Comparison of ENCODE assay signal across 8 cellular contexts in the genomic region with DNA sequence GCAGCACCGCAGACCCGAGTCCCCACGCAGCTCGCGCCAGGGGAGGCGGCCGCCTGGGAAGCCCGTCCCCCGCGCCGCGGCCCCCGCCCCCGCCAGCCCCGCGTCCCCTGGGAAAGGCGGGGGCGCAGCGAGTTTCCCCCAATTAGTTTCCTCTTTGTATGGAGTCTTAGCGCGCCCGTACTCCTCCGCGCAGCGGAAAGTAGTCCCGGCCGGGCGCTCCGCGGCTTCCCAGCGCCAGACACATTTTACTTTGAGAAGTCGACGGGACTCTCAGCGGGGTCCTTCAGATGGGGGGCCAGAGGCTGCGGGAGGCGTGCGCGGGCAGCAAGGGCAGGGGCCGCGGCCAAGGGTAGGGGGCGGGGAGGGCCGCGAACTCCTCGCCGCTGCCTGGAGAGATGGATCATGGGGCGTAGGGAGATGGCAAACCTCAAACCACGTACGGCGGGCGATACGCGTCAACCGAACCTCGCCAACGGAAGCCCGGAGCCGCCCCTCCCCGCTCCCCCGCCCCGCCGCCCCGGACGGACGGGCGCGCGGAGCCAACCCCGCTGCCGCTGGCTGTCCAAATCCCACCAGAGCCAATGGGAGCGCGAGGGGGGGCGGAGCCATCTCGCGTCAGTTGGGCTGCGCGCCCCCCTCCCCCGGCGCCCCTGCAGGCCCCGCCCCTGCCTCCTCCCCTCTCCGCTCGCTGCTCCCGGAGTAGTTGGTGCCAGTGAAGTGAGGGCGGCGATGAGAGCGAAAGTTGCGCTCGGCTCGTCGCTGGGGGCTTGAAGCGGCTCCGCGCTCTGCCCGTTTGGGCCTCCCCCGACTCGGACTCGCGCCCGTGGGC. TPM values are rescaled to one million over a fixed set of nuclear protein-coding genes. Genes with fewer than 3 reads are reported as not detected.
DNase-seq lines count a peak whose midpoint lies in the region; ATAC-seq, FAIRE-seq and TF ChIP-seq lines count a peak whose summit lies in the region.

A gene (plus strand): TSS at position 706 of the 829 bp plus-strand sequence. CDS start 238 bp downstream, outside the sequence.

- H3K4me3 ChIP-seq in pancreas (peak within 1 kb of the TSS; percentile 74 to 93 (median 84)), thyroid gland (replicated peaks in 1 of 3) (peak within 1 kb of the TSS; percentile 86 to 98 (median 95))

- no peaks in the 10 kb centered on the region for H3K27me3 Mint-ChIP-seq in activated naive CD8-positive, alpha-beta T cell treated with anti-CD3 and anti-CD28 coated beads, Interleukin-2, amount 50 U/mL, for 24 hours

- FAIRE-seq in GM12892 (lab: Jason Lieb, UNC) (peak; percentile 91), pancreas (lab: Jason Lieb, UNC) (no peak)

- H3K27me3 ChIP-seq in pancreas (no peaks in the 10 kb centered on the region), thyroid gland (no peaks in the 10 kb centered on the region)

- ATAC-seq in HG02840 (IDR thresholded peaks at IDR 0.05; ENCODE audit: low FRiP score, unreplicated experiment) (peak; percentile 73), Right ventricle myocardium superior (ENCODE audit: poor library complexity) (peak; percentile 95), pancreas (peak; percentile 90 to 95 (median 92))
- peak; percentile 90 for ATAC-seq in activated naive CD8-positive, alpha-beta T cell treated with anti-CD3 and anti-CD28 coated beads, Interleukin-2, amount 50 U/mL, for 24 hours

- no peaks in the 10 kb centered on the region for H3K9me3 ChIP-seq in pancreas
- H3K9me3 ChIP-seq in thyroid gland: no peaks in the 10 kb centered on the region

- no peaks in the 10 kb centered on the region for H3K36me3 ChIP-seq in pancreas
- H3K36me3 ChIP-seq in thyroid gland: no peaks in the 10 kb centered on the region

- peaks cover 33% of the 10 kb centered on the region for H3K4me1 Mint-ChIP-seq in activated naive CD8-positive, alpha-beta T cell treated with anti-CD3 and anti-CD28 coated beads, Interleukin-2, amount 50 U/mL, for 24 hours

- intact Hi-C loops in Right ventricle myocardium superior (cut with DNase I) (loop anchor here (2.0 kb wide), 1 partner anchor 67 kb away; no protein-coding TSS in a partner anchor), pancreas (cut with DNase I) (no loop called here), thyroid gland (cut with DNase I) (no loop called here)

- H3K36me3 Mint-ChIP-seq in activated naive CD8-positive, alpha-beta T cell treated with anti-CD3 and anti-CD28 coated beads, Interleukin-2, amount 50 U/mL, for 24 hours (ENCODE audit: low read depth): peaks cover 6% of the 10 kb centered on the region

- H3K4me1 ChIP-seq in pancreas (peaks cover 10 to 18% (median 11%) of the 10 kb centered on the region in 3 donors), thyroid gland (peaks cover 13 to 14% of the 10 kb centered on the region in 2 donors)

- WGBS in pancreas, 2 donors: 0 to 1% methylated on average over 52 to 86 of the region's 98 CpGs
- 0 to 1% methylated on average over 15 to 16 of the region's 98 CpGs for WGBS in thyroid gland, 2 donors

- H3K9me3 Mint-ChIP-seq in activated naive CD8-positive, alpha-beta T cell treated with anti-CD3 and anti-CD28 coated beads, Interleukin-2, amount 50 U/mL, for 24 hours: no peaks in the 10 kb centered on the region

- DNase-seq in GM12892 (ENCODE audit: insufficient read length) (peak; percentile 93), NCI-H1436 (lab: John Stamatoyannopoulos, UW) (peak; percentile 95), SW480 (ENCODE audit: low spot score) (peak; percentile 98), Right ventricle myocardium superior (peak; percentile 99), pancreas (peak; percentile 98 to 99 (median 98)), thyroid gland (peak; percentile 98)
- peak; percentile 98 for DNase-seq in activated naive CD8-positive, alpha-beta T cell treated with anti-CD3 and anti-CD28 coated beads, Interleukin-2, amount 50 U/mL, for 24 hours

- no peak for TF ChIP-seq CTCF in pancreas (IDR thresholded peaks at IDR 0.05)
- no peak for TF ChIP-seq CTCF in thyroid gland (IDR thresholded peaks at IDR 0.05)

- peak within 1 kb of the TSS; percentile 89 for H3K27ac Mint-ChIP-seq in activated naive CD8-positive, alpha-beta T cell treated with anti-CD3 and anti-CD28 coated beads, Interleukin-2, amount 50 U/mL, for 24 hours

- H3K27ac ChIP-seq in pancreas (peak within 1 kb of the TSS; percentile 87 to 97 (median 94)), thyroid gland (peak within 1 kb of the TSS; percentile 92 to 98 (median 97))

- peak within 1 kb of the TSS; percentile 88 for H3K4me3 Mint-ChIP-seq in activated naive CD8-positive, alpha-beta T cell treated with anti-CD3 and anti-CD28 coated beads, Interleukin-2, amount 50 U/mL, for 24 hours

- TF ChIP-seq POLR2A in GM12892 (IDR thresholded peaks at IDR 0.05; ENCODE audit: low read depth, low read length) (peak; percentile 87), thyroid gland (IDR thresholded peaks at IDR 0.05) (peak; percentile 9 to 83)

RNA-seq across cellular contexts. Expression of the gene that starts here (rescaled TPM):
- 5.3 TPM for polyA plus RNA-seq in GM12892 (2012; ENCODE audit: missing spikeins)
- 10.8 TPM for total RNA-seq in Right ventricle myocardium superior
- 10 to 100 TPM in 1 of 6 donors, 1 to 10 TPM in 5; 4.4 to 13.5 (median 6.8) TPM for total RNA-seq in pancreas
- 1 to 10 TPM; 2.8 to 7.2 TPM for polyA plus RNA-seq in pancreas
- 10 to 100 TPM in 3 of 4 donors, 1 to 10 TPM in 1; 9.4 to 14.2 (median 11.3) TPM for total RNA-seq in thyroid gland

Comparison
In these comparisons a context has a peak if more than half of its experiments do, and no peak if none do; other contexts are left out.
1. Peak in every context shown above with its lines: DNase-seq, ATAC-seq, H3K4me3 ChIP-seq and H3K27ac ChIP-seq.